ENCODE assay signal across 14 cellular contexts in the genomic region with DNA sequence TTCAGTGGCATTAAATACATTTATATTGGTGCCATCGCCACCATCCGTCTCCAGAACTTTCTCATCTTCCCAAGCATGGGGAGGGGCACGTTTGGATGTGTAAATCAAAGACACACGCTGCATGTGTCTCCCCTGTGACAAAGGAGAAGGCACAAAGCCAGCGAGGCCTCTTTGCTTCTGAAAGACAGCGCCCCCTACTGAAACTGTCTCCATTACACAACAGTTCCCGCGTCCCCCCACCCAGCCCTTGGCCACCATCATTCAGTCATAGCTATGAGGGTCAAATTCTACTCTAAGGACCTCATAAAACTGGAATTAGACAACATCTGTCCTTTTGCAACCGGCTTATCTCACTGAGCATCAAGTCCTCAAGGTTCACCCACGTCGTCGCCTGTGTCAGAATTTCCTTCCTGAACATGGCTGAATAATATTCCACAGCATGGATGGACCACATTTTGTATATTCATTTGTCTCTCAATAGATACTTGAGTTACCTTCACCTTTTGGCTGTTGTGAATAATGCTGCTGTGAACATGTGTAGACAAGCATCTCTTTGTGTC.
A peak's percentile ranks its signal among the peaks of the same experiment; 100 is the strongest.
DNase-seq lines count a peak whose midpoint lies in the region; FAIRE-seq and TF ChIP-seq lines count a peak whose summit lies in the region.
"Had no signal": no experiment of that assay in that cellular context is flagged by ENCODE, and none has a peak within 500 bp of the region (broad histone marks: within the 10 kb centered on the region; RNA-seq: fewer than 3 reads in every experiment).

No MANE protein-coding gene starts in this region.

- H3K27ac ChIP-seq in cardiac muscle cell (no peak overlapping the region), right atrium auricular region (no peak overlapping the region), PC-9 (no peak overlapping the region)

- BruUV-seq in PC-9 (replicated peaks; lab: Mats Ljungman, UMichigan) = no TSS peak

- no peak overlapping the region for H2AFZ ChIP-seq in PC-9

- H3K4me2 ChIP-seq in PC-9 = no peak overlapping the region

- no peaks in the 10 kb centered on the region for H3K79me2 ChIP-seq in PC-9 (ENCODE audit: low read depth)

- H3K9ac ChIP-seq in NT2/D1 (ENCODE audit: insufficient read length, low read depth) = no peak overlapping the region

- H3K9me3 ChIP-seq in cardiac muscle cell (ENCODE audit: low read depth) (no peaks in the 10 kb centered on the region), right atrium auricular region (no peaks in the 10 kb centered on the region), NT2/D1 (ENCODE audit: insufficient read depth, low read length) (no peaks in the 10 kb centered on the region), PC-9 (ENCODE audit: insufficient read depth, low read depth) (no peaks in the 10 kb centered on the region)

- TF ChIP-seq CTCF in cardiac muscle cell (IDR thresholded peaks at IDR 0.05; ENCODE audit: low read depth, low read length) (peak; percentile 29), right atrium auricular region (IDR thresholded peaks at IDR 0.05) (peak in 1 of 2 donors; percentile 26), PC-9 (conservative IDR thresholded peaks at IDR 0.05) (no peak)

- intact Hi-C loops in PC-9 (cut with micrococcal nuclease; ENCODE audit: unreplicated experiment) = no loop called here

- no peak for FAIRE-seq in GM12891 (lab: Jason Lieb, UNC)
- FAIRE-seq: small intestine had no signal

- H3K27me3 ChIP-seq in cardiac muscle cell (peaks cover 15% of the 10 kb centered on the region), right atrium auricular region (no peaks in the 10 kb centered on the region), NT2/D1 (ENCODE audit: insufficient read depth, insufficient read length) (peaks cover 26% of the 10 kb centered on the region), PC-9 (ENCODE audit: insufficient read depth, low read depth) (no peaks in the 10 kb centered on the region)

- H3K36me3 ChIP-seq in cardiac muscle cell (no peaks in the 10 kb centered on the region), right atrium auricular region (no peaks in the 10 kb centered on the region), NT2/D1 (ENCODE audit: insufficient read depth, insufficient read length, low read length) (no peaks in the 10 kb centered on the region), PC-9 (ENCODE audit: low read depth) (no peaks in the 10 kb centered on the region)

- POLR2A ChIA-PET in PC-9 (lab: Charles Lee; ENCODE audit: unreplicated experiment) = no interaction called here

- H3K4me3 ChIP-seq in cardiac muscle cell (no peak overlapping the region), right atrium auricular region (no peak overlapping the region), NT2/D1 (ENCODE audit: insufficient read length, low read depth) (no peak overlapping the region), PC-9 (no peak overlapping the region)

- peak in 1 of 2 donors; percentile 22 for DNase-seq in cardiac muscle cell (ENCODE audit: low read depth in 1 of 2, low spot score in 1 of 2)
- no peak for DNase-seq in right atrium auricular region (ENCODE audit: low spot score)
- DNase-seq in NT2/D1 (ENCODE audit: low read depth, low spot score) = peak; percentile 30
- peak; percentile 35 to 42 for DNase-seq in erythroblast (lab: John Stamatoyannopoulos, UW)
- no peak for DNase-seq in GM19240 (ENCODE audit: insufficient read length, low spot score)
- DNase-seq in GM12891 (ENCODE audit: insufficient read length, low spot score) = no peak
- DNase-seq in PC-9 = no peak
- no peak for DNase-seq in Ammon's horn (ENCODE audit: low spot score)
- DNase-seq: activated CD4-positive, alpha-beta T cell treated with anti-CD3 and anti-CD28 coated beads for 4 hours; activated gamma-delta T cell; kidney glomerular epithelial cell; naive thymus-derived CD4-positive, alpha-beta T cell; NCI-H526; small intestine had no signal

- H4K20me1 ChIP-seq in PC-9 (ENCODE audit: insufficient read depth) = no peaks in the 10 kb centered on the region

- CTCF ChIA-PET in PC-9 (lab: Charles Lee) = no interaction called here

- no peaks in the 10 kb centered on the region for H3K9me2 ChIP-seq in PC-9 (ENCODE audit: insufficient read depth)

- H3F3A ChIP-seq in PC-9 (ENCODE audit: insufficient read depth, low read depth) = peaks cover 23% of the 10 kb centered on the region; the same call in 1 of the 2 replicates

- no peak for TF ChIP-seq POLR2A in erythroblast (IDR thresholded peaks at IDR 0.05; ENCODE audit: low read length)
- TF ChIP-seq POLR2A in GM12891 (IDR thresholded peaks at IDR 0.05; ENCODE audit: low read depth, low read length) = no peak

- H3K4me1 ChIP-seq in cardiac muscle cell (ENCODE audit: low read depth) (no peaks in the 10 kb centered on the region), right atrium auricular region (no peaks in the 10 kb centered on the region), NT2/D1 (ENCODE audit: insufficient read depth, insufficient read length) (no peaks in the 10 kb centered on the region), PC-9 (replicated peaks; ENCODE audit: insufficient read depth) (peaks cover 31% of the 10 kb centered on the region)

TF ChIP-seq in GM12891, 5 proteins besides CTCF, POLR2A, EP300 and RAD21:
- no peak for TF ChIP-seq SPI1 (IDR thresholded peaks at IDR 0.05; ENCODE audit: low read depth, low read length)
- TF ChIP-seq TAF1 (IDR thresholded peaks at IDR 0.05; ENCODE audit: low read depth, low read length) = no peak
- no peak for TF ChIP-seq POU2F2 (IDR thresholded peaks at IDR 0.05; ENCODE audit: low read depth, low read length)
- TF ChIP-seq POLR2AphosphoS5 (IDR thresholded peaks at IDR 0.05; ENCODE audit: low read depth, low read length) = no peak

Comparison
In these comparisons a context has a peak if more than half of its experiments do, and no peak if none do; other contexts are left out.
1. DNase-seq: peak in NT2/D1 (single experiment) and erythroblast (2 of 2); none in right atrium auricular region (single experiment), GM19240 (single experiment), GM12891 (single experiment), PC-9 (0 of 2) and Ammon's horn (single experiment).